In the genomic region with DNA sequence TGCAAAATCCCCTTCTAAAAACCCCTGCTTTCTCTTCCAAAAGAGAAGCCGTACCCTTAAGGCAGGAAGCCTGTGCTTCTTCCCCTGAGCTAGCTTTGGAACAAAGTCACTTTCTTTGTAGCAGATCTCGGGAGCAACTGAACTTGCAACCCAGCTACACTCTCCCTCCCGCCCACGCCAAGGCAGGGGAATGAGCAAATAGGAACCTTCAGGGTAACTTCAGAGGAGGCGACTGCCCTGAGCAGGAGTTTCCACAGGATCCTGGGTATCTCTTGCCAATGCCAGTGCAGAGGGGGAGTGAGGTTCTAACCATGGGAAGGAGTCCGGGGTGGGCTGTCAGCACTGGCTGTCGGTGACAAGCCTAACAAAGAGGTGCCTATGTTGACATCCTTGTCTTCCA, we compare ENCODE assay signal across 13 cellular contexts. TPM values are rescaled to one million over a fixed set of nuclear protein-coding genes. Genes with fewer than 3 reads are reported as not detected.
DNase-seq lines count a peak whose midpoint lies in the region; ATAC-seq, FAIRE-seq and TF ChIP-seq lines count a peak whose summit lies in the region.
"Had no signal": no experiment of that assay in that cellular context is flagged by ENCODE, and none has a peak within 500 bp of the region (broad histone marks: within the 10 kb centered on the region; RNA-seq: fewer than 3 reads in every experiment).

No MANE protein-coding gene starts in this region.

- no TSS peak for BruUV-seq in HepG2 (replicated peaks; lab: Mats Ljungman, UMichigan)

- H3K9ac ChIP-seq in HepG2 (ENCODE audit: insufficient read depth, low read depth, low read length), result no peak overlapping the region

- no peak for FAIRE-seq in HepG2 (lab: Jason Lieb, UNC)

- POLR2A ChIA-PET in HepG2 (lab: Yijun Ruan, JAX), result no interaction called here

- peak; percentile 66 for ATAC-seq in HepG2
- ATAC-seq in HG03039 (IDR thresholded peaks at IDR 0.05; ENCODE audit: unreplicated experiment), result no peak
- no peak for ATAC-seq in GM18861 (IDR thresholded peaks at IDR 0.05; ENCODE audit: unreplicated experiment)
- ATAC-seq: T-helper 17 cell had no signal

- H3K4me3 ChIP-seq in HepG2 (replicated peaks in 1 of 3; ENCODE audit: insufficient read depth in 1 of 3, low read depth in 2 of 3, low read length in 3 of 3), result no peak overlapping the region

- peaks cover 3 to 15% of the 10 kb centered on the region in 2 experiments; a peak in 2 of 5 replicates for H3K27me3 ChIP-seq in HepG2 (ENCODE audit: control insufficient read depth in 1 of 2, insufficient read depth in 2 of 2, low read length in 2 of 2)
- H3K27me3 ChIP-seq: dorsolateral prefrontal cortex had no signal

- H4K20me1 ChIP-seq in HepG2 (ENCODE audit: insufficient read depth, low read length), result no peaks in the 10 kb centered on the region

- 5% methylated on average over 5 of the region's 7 CpGs for whole genome bisulfite sequencing in HepG2 (ENCODE audit: low lambda C conversion rate)

- no peak for TF ChIP-seq POLR2A in HepG2 (IDR thresholded peaks at IDR 0.05; ENCODE audit: insufficient read depth in 1 of 2, low read depth in 2 of 2, low read length in 2 of 2)

- in situ Hi-C loops in HepG2 (cut with HindIII; ENCODE audit: extremely low pct_ligation_motif_present, low pct_unique_long_range_greater_than_20kb), result no loop called here

- peaks cover 10% of the 10 kb centered on the region for H3K4me1 ChIP-seq in HepG2 (ENCODE audit: insufficient read depth, low read length)

- peak; percentile 16 for DNase-seq in stimulated activated CD4-positive, alpha-beta T cell treated with anti-CD3 and anti-CD28 coated beads, Interleukin-4, amount 100 ng/mL, for 1 hour
- DNase-seq in stimulated activated CD4-positive, alpha-beta T cell treated with anti-CD3 and anti-CD28 coated beads, Interleukin-4, amount 100 ng/mL, for 24 hours, result no peak
- DNase-seq in astrocyte of the hippocampus (ENCODE audit: low read depth, low spot score), result peak; percentile 27
- DNase-seq in HepG2 (ENCODE audit: low spot score), result no peak
- no peak for DNase-seq in NCI-H1930 (lab: John Stamatoyannopoulos, UW)
- no peak for DNase-seq in activated CD8-positive, alpha-beta memory T cell treated with anti-CD3 and anti-CD28 coated beads for 24 hours
- DNase-seq: CD4-positive, CD25-positive, alpha-beta regulatory T cell; dorsolateral prefrontal cortex; stimulated activated naive B cell treated with anti-CD40 and anti-IgM and Interleukin-4, amounts not matched to agents 10 μg/mL and 1 μg/mL and 100 μg/mL, for 72 hours; T-helper 17 cell had no signal

- no peak overlapping the region for H2AFZ ChIP-seq in HepG2 (ENCODE audit: low read length)

- no peak overlapping the region for H3K27ac ChIP-seq in HepG2 (ENCODE audit: extremely low read length, insufficient read depth, low read length)
- H3K27ac ChIP-seq: HL-60 had no signal

- TF ChIP-seq CTCF in HepG2 (CRISPR knock-in tag; IDR thresholded peaks at IDR 0.05), result no peak

- TF ChIP-seq RAD21 in HepG2 (CRISPR knock-in tag; IDR thresholded peaks at IDR 0.05), result no peak

- intact Hi-C loops in HepG2 (cut with micrococcal nuclease; ENCODE audit: unreplicated experiment), result loop anchor here (2.0 kb wide), 1 partner anchor 71 kb away; no protein-coding TSS in a partner anchor

- H3K9me3 ChIP-seq in HepG2 (ENCODE audit: low read length), result no peaks in the 10 kb centered on the region

- CTCF ChIA-PET in HepG2 (lab: Yijun Ruan, JAX; ENCODE audit: low intra/inter-chr PET ratio, low total read pairs), result interaction anchor here (3.3 kb wide), 1 partner anchor 106 kb away, joined by 43 read pairs; no protein-coding TSS in a partner anchor

- no peaks in the 10 kb centered on the region for H3K79me2 ChIP-seq in HepG2 (ENCODE audit: insufficient read depth, low read length)

- H3K4me2 ChIP-seq in HepG2 (ENCODE audit: low read depth, low read length), result no peak overlapping the region

- TF ChIP-seq EP300 in HepG2 (IDR thresholded peaks at IDR 0.05; ENCODE audit: low read depth in 2 of 2, low read length in 2 of 2) (no peak), HepG2 (CRISPR knock-in tag; IDR thresholded peaks at IDR 0.05; ENCODE audit: borderline replicate concordance) (no peak)

- H3K36me3 ChIP-seq in HepG2 (replicated peaks in 1 of 2; ENCODE audit: control insufficient read depth in 1 of 2, insufficient read depth in 2 of 2, low read length in 2 of 2), result no peaks in the 10 kb centered on the region

TF ChIP-seq in HepG2, 621 proteins besides CTCF, POLR2A, EP300 and RAD21 (continues in another document):
- TF ChIP-seq, protein P1, sequence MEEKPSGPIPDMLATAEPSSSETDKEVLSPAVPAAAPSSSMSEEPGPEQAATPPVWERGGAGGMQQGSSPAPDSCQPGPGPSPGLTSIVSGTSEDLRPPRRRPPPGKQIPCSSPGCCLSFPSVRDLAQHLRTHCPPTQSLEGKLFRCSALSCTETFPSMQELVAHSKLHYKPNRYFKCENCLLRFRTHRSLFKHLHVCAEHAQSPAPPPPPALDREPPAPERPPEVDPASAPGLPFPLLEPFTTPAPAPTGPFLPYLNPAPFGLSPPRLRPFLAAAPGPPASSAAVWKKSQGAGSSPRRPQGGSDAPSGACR (CRISPR knock-in tag; IDR thresholded peaks at IDR 0.05), result no peak
- TF ChIP-seq GATAD1 (CRISPR knock-in tag; IDR thresholded peaks at IDR 0.05) (no peak), ZNF430 (CRISPR knock-in tag; IDR thresholded peaks at IDR 0.05) (no peak), GTF2F1 (IDR thresholded peaks at IDR 0.05; ENCODE audit: low read length) (no peak), RBM22 (optimal IDR thresholded peaks at IDR 0.05; ENCODE audit: low read length) (no peak), FIP1L1 (IDR thresholded peaks at IDR 0.05; ENCODE audit: borderline replicate concordance, insufficient read depth, low read depth, low read length) (no peak), TBX3 (IDR thresholded peaks at IDR 0.05; ENCODE audit: borderline replicate concordance) (no peak)

RNA-seq across cellular contexts. Expression of gene PIRT, which starts 5.9 kb away (rescaled TPM):
- not detected in 2 replicates for total RNA-seq in HepG2 (2016; rRNA removed; fragmentation: Illumina TruSeq; extraction: Trizol)
- total RNA-seq in HepG2 (2016; cell fraction: cytosol; rRNA removed; fragmentation: Illumina TruSeq; extraction: Trizol; ENCODE audit: low read depth), result not detected in 2 replicates
- not detected in 2 replicates for total RNA-seq in HepG2 (2016; cell fraction: insoluble cytoplasmic fraction; rRNA removed; fragmentation: Illumina TruSeq; extraction: Trizol)
- not detected in 2 replicates for total RNA-seq in HepG2 (2016; cell fraction: membrane; rRNA removed; fragmentation: Illumina TruSeq; extraction: Trizol)
- not detected in 2 replicates for total RNA-seq in HepG2 (2016; cell fraction: nucleus; rRNA removed; fragmentation: Illumina TruSeq; extraction: Trizol)
- polyA plus RNA-seq in HepG2 (2011; rRNA removed), result not detected in 2 replicates
- polyA plus RNA-seq in HepG2 (2011; cell fraction: cytosol; rRNA removed), result not detected in 2 replicates
- polyA plus RNA-seq in HepG2 (2011; cell fraction: nucleus; rRNA removed), result not detected in 2 replicates
- polyA plus RNA-seq in HepG2 (2012), result not detected in 2 replicates
- not detected in 2 replicates for polyA plus RNA-seq in HepG2 (2016; cell fraction: cytosol; fragmentation: Illumina TruSeq; extraction: Trizol; ENCODE audit: low read depth)
- polyA plus RNA-seq in HepG2 (2016; cell fraction: insoluble cytoplasmic fraction; fragmentation: Illumina TruSeq; extraction: Trizol; ENCODE audit: low read depth), result not detected in 2 replicates
- polyA plus RNA-seq in HepG2 (2016; cell fraction: membrane; fragmentation: Illumina TruSeq; extraction: Trizol; ENCODE audit: low read depth), result not detected in 2 replicates
- polyA plus RNA-seq in HepG2 (2016; cell fraction: nucleus; fragmentation: Illumina TruSeq; extraction: Trizol; ENCODE audit: insufficient read depth, low read depth), result not detected in 2 replicates
- polyA minus RNA-seq in HepG2 (2011; rRNA and poly(A)+ RNA removed; ENCODE audit: low replicate concordance), result not detected in 2 replicates
- not detected in 2 replicates for polyA minus RNA-seq in HepG2 (2011; cell fraction: cytosol; rRNA and poly(A)+ RNA removed)
- polyA minus RNA-seq in HepG2 (2011; cell fraction: nucleus; rRNA and poly(A)+ RNA removed), result not detected in 2 replicates
- total RNA-seq: CD4-positive, CD25-positive, alpha-beta regulatory T cell; T-helper 17 cell had no signal
- polyA plus RNA-seq: CD4-positive, CD25-positive, alpha-beta regulatory T cell had no signal

RNA-seq across cellular contexts. Expression of gene TMEM238L, which starts 39.9 kb away (rescaled TPM):
- not detected in 2 replicates for total RNA-seq in HepG2 (2016; rRNA removed; fragmentation: Illumina TruSeq; extraction: Trizol)
- total RNA-seq in HepG2 (2016; cell fraction: cytosol; rRNA removed; fragmentation: Illumina TruSeq; extraction: Trizol; ENCODE audit: low read depth), result not detected in 2 replicates
- not detected in 2 replicates for total RNA-seq in HepG2 (2016; cell fraction: insoluble cytoplasmic fraction; rRNA removed; fragmentation: Illumina TruSeq; extraction: Trizol)
- total RNA-seq in HepG2 (2016; cell fraction: membrane; rRNA removed; fragmentation: Illumina TruSeq; extraction: Trizol), result not detected in 2 replicates
- total RNA-seq in HepG2 (2016; cell fraction: nucleus; rRNA removed; fragmentation: Illumina TruSeq; extraction: Trizol), result not detected in 2 replicates
- polyA plus RNA-seq in HepG2 (2011; rRNA removed), result not detected in 2 replicates
- not detected in 2 replicates for polyA plus RNA-seq in HepG2 (2011; cell fraction: cytosol; rRNA removed)
- polyA plus RNA-seq in HepG2 (2011; cell fraction: nucleus; rRNA removed), result not detected in 2 replicates
- polyA plus RNA-seq in HepG2 (2012), result not detected in 2 replicates
- not detected in 2 replicates for polyA plus RNA-seq in HepG2 (2016; cell fraction: cytosol; fragmentation: Illumina TruSeq; extraction: Trizol; ENCODE audit: low read depth)
- polyA plus RNA-seq in HepG2 (2016; cell fraction: insoluble cytoplasmic fraction; fragmentation: Illumina TruSeq; extraction: Trizol; ENCODE audit: low read depth), result not detected in 2 replicates
- polyA plus RNA-seq in HepG2 (2016; cell fraction: membrane; fragmentation: Illumina TruSeq; extraction: Trizol; ENCODE audit: low read depth), result not detected in 2 replicates
- polyA plus RNA-seq in HepG2 (2016; cell fraction: nucleus; fragmentation: Illumina TruSeq; extraction: Trizol; ENCODE audit: insufficient read depth, low read depth), result not detected in 2 replicates
- not detected in 2 replicates for polyA minus RNA-seq in HepG2 (2011; rRNA and poly(A)+ RNA removed; ENCODE audit: low replicate concordance)
- not detected in 2 replicates for polyA minus RNA-seq in HepG2 (2011; cell fraction: cytosol; rRNA and poly(A)+ RNA removed)
- not detected in 2 replicates for polyA minus RNA-seq in HepG2 (2011; cell fraction: nucleus; rRNA and poly(A)+ RNA removed)
- total RNA-seq: CD4-positive, CD25-positive, alpha-beta regulatory T cell; T-helper 17 cell had no signal
- polyA plus RNA-seq: CD4-positive, CD25-positive, alpha-beta regulatory T cell had no signal

Comparison
In these comparisons a context has a peak if more than half of its experiments do, and no peak if none do; other contexts are left out.
1. DNase-seq: peak in stimulated activated CD4-positive, alpha-beta T cell treated with anti-CD3 and anti-CD28 coated beads, Interleukin-4, amount 100 ng/mL, for 1 hour (single experiment) and astrocyte of the hippocampus (single experiment); none in stimulated activated CD4-positive, alpha-beta T cell treated with anti-CD3 and anti-CD28 coated beads, Interleukin-4, amount 100 ng/mL, for 24 hours (single experiment), HepG2 (single experiment), NCI-H1930 (0 of 2) and activated CD8-positive, alpha-beta memory T cell treated with anti-CD3 and anti-CD28 coated beads for 24 hours (single experiment).